ENCODE assay signal across 1 cellular context in the genomic region with DNA sequence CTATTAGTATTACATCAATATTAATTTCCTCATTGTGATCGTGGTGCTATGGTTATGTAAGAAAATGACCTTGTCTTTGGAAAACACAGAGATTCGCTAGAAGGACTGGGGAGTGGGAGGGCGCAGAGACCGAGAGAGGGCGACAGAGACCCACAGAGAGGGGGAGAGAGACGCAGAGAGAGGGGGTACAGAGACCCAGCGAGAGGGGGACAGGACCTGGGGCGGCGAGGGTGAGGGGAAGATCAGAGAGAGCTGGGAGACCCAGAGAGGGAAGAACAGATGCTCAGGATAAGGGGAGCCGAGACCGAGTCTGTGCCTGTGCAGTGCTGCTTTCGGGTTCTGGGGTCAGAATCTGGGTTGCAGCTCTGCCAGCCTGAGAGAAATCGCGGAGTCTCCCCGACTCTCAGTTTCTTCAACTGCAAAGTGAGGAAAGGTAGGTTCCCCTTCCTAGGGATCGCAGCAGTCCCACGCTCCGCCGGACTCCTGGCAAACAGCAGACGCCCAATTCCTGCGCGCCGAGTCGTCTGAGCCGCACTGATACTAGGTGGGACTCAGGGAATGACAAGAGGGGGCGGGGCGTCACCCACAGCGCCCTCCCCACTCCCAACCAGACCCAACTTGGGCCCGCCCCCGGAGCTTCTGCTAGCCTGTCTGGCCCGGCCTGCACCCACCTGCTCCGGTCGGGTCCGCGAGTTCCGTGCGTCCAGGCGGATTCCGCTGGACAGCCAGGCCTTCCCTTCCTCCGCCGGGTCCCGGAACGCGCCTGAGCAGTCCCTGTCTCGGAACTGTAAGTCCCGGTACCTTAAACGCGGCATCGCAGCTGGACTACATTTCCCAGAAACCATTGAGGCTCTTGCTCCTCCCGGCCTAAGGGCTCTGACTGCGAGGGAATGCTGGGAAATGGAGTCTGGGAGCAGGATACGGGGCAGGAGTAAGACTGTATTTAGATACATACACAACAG.
TF ChIP-seq lines count a peak whose summit lies in the region.

No MANE protein-coding gene starts in this region.

TF ChIP-seq in IMR-90, 13 proteins besides CTCF, POLR2A, EP300 and RAD21:
- no peak for TF ChIP-seq CHD1 (IDR thresholded peaks at IDR 0.05; ENCODE audit: low read depth, low read length)
- TF ChIP-seq USF2 (IDR thresholded peaks at IDR 0.05; ENCODE audit: low read depth, low read length) = no peak
- no peak for TF ChIP-seq RFX5 (IDR thresholded peaks at IDR 0.05; ENCODE audit: low read depth, low read length)
- TF ChIP-seq MAZ (IDR thresholded peaks at IDR 0.05; ENCODE audit: borderline replicate concordance, low read depth, low read length) = peak; percentile 15; the same call in 1 of the 2 replicates
- TF ChIP-seq BHLHE40 (IDR thresholded peaks at IDR 0.05; ENCODE audit: low read depth, low read length) = no peak
- no peak for TF ChIP-seq ELK1 (IDR thresholded peaks at IDR 0.05; ENCODE audit: borderline replicate concordance, low read depth, low read length)
- no peak for TF ChIP-seq CEBPB (IDR thresholded peaks at IDR 0.05; ENCODE audit: low read depth, low read length)
